1 cellular context compared by ENCODE assay signal in the genomic region with DNA sequence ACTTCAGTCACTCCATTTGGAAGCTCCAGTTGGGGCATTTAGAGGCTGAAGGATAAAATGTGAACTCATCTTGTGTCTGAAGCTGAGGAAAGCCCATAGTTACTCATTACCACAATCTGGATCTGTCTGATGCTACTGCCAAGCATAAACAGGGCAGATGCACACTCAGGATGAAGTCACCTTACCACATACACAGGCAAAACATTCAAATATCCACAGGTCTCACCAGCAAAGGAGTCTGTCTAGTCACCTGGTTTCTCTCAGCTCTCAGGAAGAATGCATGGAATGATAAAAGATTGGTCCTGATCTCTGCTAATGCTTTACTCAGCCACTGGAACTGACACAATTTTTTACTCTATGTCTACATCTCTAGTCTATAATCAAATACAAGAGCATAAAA.
TF ChIP-seq lines count a peak whose summit lies in the region.

No MANE protein-coding gene starts in this region.

TF ChIP-seq in HepG2, 621 proteins besides CTCF, POLR2A, EP300 and RAD21:
- TF ChIP-seq FIP1L1 (IDR thresholded peaks at IDR 0.05; ENCODE audit: borderline replicate concordance, insufficient read depth, low read depth, low read length), result no peak
- no peak for TF ChIP-seq GTF2F1 (IDR thresholded peaks at IDR 0.05; ENCODE audit: low read length)
- TF ChIP-seq ZNF383 (CRISPR knock-in tag; IDR thresholded peaks at IDR 0.05; ENCODE audit: borderline replicate concordance), result no peak
- TF ChIP-seq ZNF574 (CRISPR knock-in tag; IDR thresholded peaks at IDR 0.05), result no peak
- TF ChIP-seq HNRNPUL1 (IDR thresholded peaks at IDR 0.05; ENCODE audit: low read depth, low read length), result no peak
- no peak for TF ChIP-seq TAF1 (CRISPR knock-in tag; IDR thresholded peaks at IDR 0.05)
- TF ChIP-seq, protein P1, sequence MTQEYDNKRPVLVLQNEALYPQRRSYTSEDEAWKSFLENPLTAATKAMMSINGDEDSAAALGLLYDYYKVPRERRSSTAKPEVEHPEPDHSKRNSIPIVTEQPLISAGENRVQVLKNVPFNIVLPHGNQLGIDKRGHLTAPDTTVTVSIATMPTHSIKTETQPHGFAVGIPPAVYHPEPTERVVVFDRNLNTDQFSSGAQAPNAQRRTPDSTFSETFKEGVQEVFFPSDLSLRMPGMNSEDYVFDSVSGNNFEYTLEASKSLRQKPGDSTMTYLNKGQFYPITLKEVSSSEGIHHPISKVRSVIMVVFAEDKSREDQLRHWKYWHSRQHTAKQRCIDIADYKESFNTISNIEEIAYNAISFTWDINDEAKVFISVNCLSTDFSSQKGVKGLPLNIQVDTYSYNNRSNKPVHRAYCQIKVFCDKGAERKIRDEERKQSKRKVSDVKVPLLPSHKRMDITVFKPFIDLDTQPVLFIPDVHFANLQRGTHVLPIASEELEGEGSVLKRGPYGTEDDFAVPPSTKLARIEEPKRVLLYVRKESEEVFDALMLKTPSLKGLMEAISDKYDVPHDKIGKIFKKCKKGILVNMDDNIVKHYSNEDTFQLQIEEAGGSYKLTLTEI (CRISPR knock-in tag; conservative IDR thresholded peaks at IDR 0.05), result no peak
- no peak for TF ChIP-seq PAX8 (CRISPR knock-in tag; IDR thresholded peaks at IDR 0.05; ENCODE audit: borderline replicate concordance)
- no peak for TF ChIP-seq LRRFIP1 (CRISPR knock-in tag; conservative IDR thresholded peaks at IDR 0.05)
TF ChIP-seq in HepG2: peak in this region for 0.
